12 cellular contexts compared by ENCODE assay signal in genomic region chr1:93690921-93691789, GRCh38. TPM values are rescaled to one million over a fixed set of nuclear protein-coding genes. Genes with fewer than 3 reads are reported as not detected.
DNase-seq lines count a peak whose midpoint lies in the region; ATAC-seq lines count a peak whose summit lies in the region.
"Had no signal": no experiment of that assay in that cellular context is flagged by ENCODE, and none has a peak within 500 bp of the region (broad histone marks: within the 10 kb centered on the region; RNA-seq: fewer than 3 reads in every experiment).

No MANE protein-coding gene starts in this region.

- no peaks in the 10 kb centered on the region for H3K9me3 ChIP-seq in KOPT-K1 (ENCODE audit: insufficient read depth, low read length, poor library complexity, severe bottlenecking)
- no peaks in the 10 kb centered on the region for H3K9me3 ChIP-seq in effector memory CD4-positive, alpha-beta T cell (ENCODE audit: control insufficient read depth, low read length)
- H3K9me3 ChIP-seq: esophagus squamous epithelium, transverse colon had no signal

- H3K4me3 ChIP-seq in effector memory CD4-positive, alpha-beta T cell (ENCODE audit: insufficient read depth, low read depth, low read length, poor library complexity, severe bottlenecking) = no peak overlapping the region
- H3K4me3 ChIP-seq: esophagus squamous epithelium, transverse colon had no signal

- ATAC-seq in HG03439 (IDR thresholded peaks at IDR 0.05; ENCODE audit: unreplicated experiment) = no peak

- peak overlapping the region; percentile 53 for H3K27ac ChIP-seq in KOPT-K1 (ENCODE audit: low read depth, low read length, poor library complexity, severe bottlenecking)
- no peak overlapping the region for H3K27ac ChIP-seq in effector memory CD4-positive, alpha-beta T cell (ENCODE audit: insufficient read depth, low read length, poor library complexity, severe bottlenecking)
- H3K27ac ChIP-seq: transverse colon had no signal

- H3K27me3 ChIP-seq in effector memory CD4-positive, alpha-beta T cell (replicated peaks; ENCODE audit: control insufficient read depth, insufficient read depth, low read length, poor library complexity, severe bottlenecking) = no peaks in the 10 kb centered on the region
- H3K27me3 ChIP-seq: esophagus squamous epithelium, transverse colon had no signal

- no peaks in the 10 kb centered on the region for H3K4me1 ChIP-seq in effector memory CD4-positive, alpha-beta T cell (ENCODE audit: control insufficient read depth, insufficient read depth, low read length, poor library complexity, severe bottlenecking)

- intact Hi-C loops in posterior vena cava (cut with DNase I) = no loop called here

- H3K36me3 ChIP-seq in KOPT-K1 (ENCODE audit: insufficient read depth, low read length) = no peaks in the 10 kb centered on the region
- H3K36me3 ChIP-seq in effector memory CD4-positive, alpha-beta T cell (ENCODE audit: control insufficient read depth, insufficient read depth, low read length) = no peaks in the 10 kb centered on the region
- H3K36me3 ChIP-seq: esophagus squamous epithelium, transverse colon had no signal

- DNase-seq in NCI-H146 (lab: John Stamatoyannopoulos, UW) = peak; percentile 33
- DNase-seq in NCI-H146 treated with DMSO at 0.1 percent for 48 hours (lab: John Stamatoyannopoulos, UW; ENCODE audit: unreplicated experiment) = no peak
- peak; percentile 39 for DNase-seq in cerebellar cortex (ENCODE audit: low spot score)
- DNase-seq in posterior vena cava (ENCODE audit: low spot score) = peak; percentile 56
- no peak for DNase-seq in effector memory CD4-positive, alpha-beta T cell
- no peak for DNase-seq in iPS-NIHi7 (ENCODE audit: extremely low spot score)
- DNase-seq: activated CD4-positive, alpha-beta T cell treated with anti-CD3 and anti-CD28 coated beads for 1 hour; esophagus squamous epithelium; NK-92 treated with Interleukin-12 subunit alpha and Interleukin-12 subunit beta, amount 100 ng/mL, for 24 hours; transverse colon had no signal

RNA-seq across cellular contexts. Expression of gene BCAR3, which starts 9.5 kb away (rescaled TPM):
- 10 to 100 TPM; 10.4 to 17.5 TPM for total RNA-seq in posterior vena cava

Comparison
In these comparisons a context has a peak if more than half of its experiments do, and no peak if none do; other contexts are left out.
1. DNase-seq: peak in NCI-H146 (single experiment), cerebellar cortex (single experiment) and posterior vena cava (single experiment); none in NCI-H146 treated with DMSO at 0.1 percent for 48 hours (single experiment), effector memory CD4-positive, alpha-beta T cell (0 of 3) and iPS-NIHi7 (single experiment).